20 cellular contexts compared by ENCODE assay signal in the genomic region with DNA sequence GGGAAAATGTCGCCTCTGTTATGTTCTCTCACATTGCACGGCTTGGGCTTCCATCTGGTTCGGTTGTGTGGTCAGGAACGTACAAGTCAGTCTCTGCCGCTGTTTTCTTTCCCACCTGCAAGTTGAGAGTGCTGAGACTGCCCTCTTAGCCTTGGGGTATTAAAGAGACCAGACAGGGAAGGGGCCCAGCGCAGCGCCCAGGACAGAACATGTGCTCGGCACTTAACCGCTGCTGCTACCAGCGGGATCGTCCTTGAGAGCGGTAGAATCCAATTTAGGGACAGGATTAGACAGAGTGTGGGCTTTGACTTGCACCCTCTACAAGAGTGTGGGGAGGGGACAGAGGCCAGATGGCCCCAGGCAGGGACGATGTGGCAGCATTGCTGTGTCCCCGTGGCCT.
"Had no signal": no experiment of that assay in that cellular context is flagged by ENCODE, and none has a peak within 500 bp of the region (broad histone marks: within the 10 kb centered on the region; RNA-seq: fewer than 3 reads in every experiment).

No MANE protein-coding gene starts in this region.

- H3K36me3 ChIP-seq: esophagus squamous epithelium, gastroesophageal sphincter, left ventricle myocardium inferior, lower lobe of right lung, right lobe of liver had no signal

- H3K79me2 ChIP-seq: hepatocyte, parathyroid adenoma had no signal

- H3K4me3 ChIP-seq: esophagus squamous epithelium, gastroesophageal sphincter, hepatocyte, left ventricle myocardium inferior, lower lobe of right lung, psoas muscle, right lobe of liver had no signal

- H3K4me2 ChIP-seq: hepatocyte had no signal

- H3K4me1 Mint-ChIP-seq: mesothelial cell of epicardium, neural crest cell had no signal

- DNase-seq: dermis blood vessel endothelial cell; esophagus squamous epithelium; foreskin fibroblast; head of caudate nucleus; left cardiac atrium; left ventricle myocardium inferior; lower lobe of right lung; natural killer cell; occipital lobe; retina; stimulated activated naive CD4-positive, alpha-beta T cell; trophoblast cell had no signal

- H3K4me3 Mint-ChIP-seq: memory B cell, mesothelial cell of epicardium, natural killer cell, neural crest cell had no signal

- ATAC-seq: gastroesophageal sphincter, left cardiac atrium, lower lobe of right lung, natural killer cell, psoas muscle, right lobe of liver had no signal

- H3K27ac ChIP-seq: esophagus squamous epithelium, gastroesophageal sphincter, hepatocyte, left ventricle myocardium inferior, lower lobe of right lung, parathyroid adenoma, psoas muscle, right lobe of liver had no signal

- H3K9me3 Mint-ChIP-seq: natural killer cell had no signal

- H2AFZ ChIP-seq: hepatocyte, parathyroid adenoma had no signal

- H3K4me1 ChIP-seq: gastroesophageal sphincter, left ventricle myocardium inferior, parathyroid adenoma, psoas muscle, right lobe of liver had no signal

- H3K27me3 ChIP-seq: esophagus squamous epithelium, gastroesophageal sphincter, hepatocyte, right lobe of liver had no signal

- H3K36me3 Mint-ChIP-seq: memory B cell, mesothelial cell of epicardium, natural killer cell had no signal

- H3K27ac Mint-ChIP-seq: memory B cell, mesothelial cell of epicardium, natural killer cell had no signal
